In genomic region chr18:43303376-43303775, GRCh38 we compare ENCODE assay signal across 1 cellular context.
TF ChIP-seq lines count a peak whose summit lies in the region.

No MANE protein-coding gene starts in this region.

TF ChIP-seq in HepG2, 621 proteins besides CTCF, POLR2A, EP300 and RAD21:
- TF ChIP-seq JDP2 (CRISPR knock-in tag; IDR thresholded peaks at IDR 0.05; ENCODE audit: borderline replicate concordance) (no peak), CREB1 (IDR thresholded peaks at IDR 0.05) (peak; percentile 6; the same call in 1 of the 2 replicates), CREB1 (CRISPR knock-in tag; IDR thresholded peaks at IDR 0.05) (no peak), ADNP (CRISPR knock-in tag; IDR thresholded peaks at IDR 0.05) (no peak)
